8 cellular contexts compared by ENCODE assay signal in genomic region chr12:107318804-107319535, GRCh38.
DNase-seq lines count a peak whose midpoint lies in the region; ATAC-seq and TF ChIP-seq lines count a peak whose summit lies in the region.

No MANE protein-coding gene starts in this region.

- H3K9me3 ChIP-seq in RWPE2 (ENCODE audit: severe bottlenecking): no peaks in the 10 kb centered on the region

- no peaks in the 10 kb centered on the region for H3K4me1 ChIP-seq in RWPE2 (ENCODE audit: insufficient read depth, poor library complexity, severe bottlenecking)

- peaks cover 45% of the 10 kb centered on the region for H3K4me1 Mint-ChIP-seq in stimulated activated naive CD8-positive, alpha-beta T cell treated with anti-CD3 and anti-CD28 coated beads, Interleukin-15, Interleukin-2, amounts not matched to agents 100 ng/mL and 50 ng/mL, for 24 hours (ENCODE audit: low read depth)

- H3K4me3 ChIP-seq in RWPE2 (ENCODE audit: severe bottlenecking) (peak overlapping the region; percentile 56), cardiac fibroblast (replicated peaks in 1 of 2; ENCODE audit: low read depth in 2 of 2, low read length in 2 of 2) (peak overlapping the region; percentile 48 to 53)

- peak overlapping the region; percentile 60 for H3K27ac ChIP-seq in RWPE2 (ENCODE audit: poor library complexity, severe bottlenecking)

- no peaks in the 10 kb centered on the region for H3K9me3 Mint-ChIP-seq in stimulated activated naive CD8-positive, alpha-beta T cell treated with anti-CD3 and anti-CD28 coated beads, Interleukin-15, Interleukin-2, amounts not matched to agents 100 ng/mL and 50 ng/mL, for 24 hours

- H3K4me3 Mint-ChIP-seq in stimulated activated naive CD8-positive, alpha-beta T cell treated with anti-CD3 and anti-CD28 coated beads, Interleukin-15, Interleukin-2, amounts not matched to agents 100 ng/mL and 50 ng/mL, for 24 hours: peak overlapping the region; percentile 87

- peaks cover 5% of the 10 kb centered on the region for H3K36me3 Mint-ChIP-seq in stimulated activated naive CD8-positive, alpha-beta T cell treated with anti-CD3 and anti-CD28 coated beads, Interleukin-15, Interleukin-2, amounts not matched to agents 100 ng/mL and 50 ng/mL, for 24 hours (ENCODE audit: low read depth)

- DNase-seq in NCI-H524 (lab: John Stamatoyannopoulos, UW): peak; percentile 14 to 40
- DNase-seq in NCI-H524 treated with DMSO at 0.1 percent for 48 hours (lab: John Stamatoyannopoulos, UW): no peak
- DNase-seq in RWPE2 (ENCODE audit: low spot score): no peak
- DNase-seq in cardiac fibroblast (ENCODE audit: low read depth in 2 of 2): peak; percentile 37 to 68
- DNase-seq in left kidney (ENCODE audit: low read depth, low spot score): peak; percentile 76
- DNase-seq in GF-D8 (lab: John Stamatoyannopoulos, UW): no peak

- H3K36me3 ChIP-seq in RWPE2 (ENCODE audit: low read depth): no peaks in the 10 kb centered on the region

- H3K27me3 ChIP-seq in RWPE2 (ENCODE audit: insufficient read depth, poor library complexity, severe bottlenecking): no peaks in the 10 kb centered on the region

- TF ChIP-seq CTCF in RWPE2 (IDR thresholded peaks at IDR 0.05; ENCODE audit: poor library complexity, severe bottlenecking) (no peak), cardiac fibroblast (IDR thresholded peaks at IDR 0.05; ENCODE audit: low read depth, low read length) (no peak)

- H3K27ac Mint-ChIP-seq in stimulated activated naive CD8-positive, alpha-beta T cell treated with anti-CD3 and anti-CD28 coated beads, Interleukin-15, Interleukin-2, amounts not matched to agents 100 ng/mL and 50 ng/mL, for 24 hours: peak overlapping the region; percentile 70

- ATAC-seq in RWPE2 (ENCODE audit: low read depth): peak; percentile 22
- ATAC-seq in HG02870 (IDR thresholded peaks at IDR 0.05; ENCODE audit: unreplicated experiment): no peak

- H3K27me3 Mint-ChIP-seq in stimulated activated naive CD8-positive, alpha-beta T cell treated with anti-CD3 and anti-CD28 coated beads, Interleukin-15, Interleukin-2, amounts not matched to agents 100 ng/mL and 50 ng/mL, for 24 hours: peaks cover 24% of the 10 kb centered on the region

Comparison
In these comparisons a context has a peak if more than half of its experiments do, and no peak if none do; other contexts are left out.
1. DNase-seq: peak in NCI-H524 (2 of 2), cardiac fibroblast (2 of 2) and left kidney (single experiment); none in NCI-H524 treated with DMSO at 0.1 percent for 48 hours (single experiment), RWPE2 (single experiment) and GF-D8 (single experiment).